ENCODE assay signal across 23 cellular contexts in the genomic region with DNA sequence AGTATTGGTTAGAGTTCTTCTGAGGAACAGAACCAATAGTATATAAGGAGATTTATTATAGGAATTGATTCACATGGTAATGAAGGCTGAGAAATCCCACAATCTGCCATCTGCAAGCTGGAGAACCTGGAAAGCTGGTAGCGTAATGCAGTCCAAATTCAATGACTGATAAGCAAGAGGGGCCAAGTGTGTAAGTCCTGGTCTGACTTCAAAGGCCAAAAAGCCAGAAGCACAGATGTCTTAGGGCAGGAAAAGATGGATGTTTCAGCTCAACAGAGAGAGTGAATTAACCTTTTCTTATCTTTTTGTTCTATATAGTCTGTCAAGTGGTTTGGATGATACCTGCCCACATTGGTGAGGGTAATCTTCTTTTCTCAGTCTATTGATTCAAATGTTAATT.
"Had no signal": no experiment of that assay in that cellular context is flagged by ENCODE, and none has a peak within 500 bp of the region (broad histone marks: within the 10 kb centered on the region; RNA-seq: fewer than 3 reads in every experiment).

No MANE protein-coding gene starts in this region.

- DNase-seq: colonic mucosa; cortex of kidney; dermis blood vessel endothelial cell; dorsolateral prefrontal cortex; effector CD4-positive, alpha-beta T cell; effector CD8-positive, alpha-beta T cell; effector memory CD4-positive, alpha-beta T cell; effector memory CD8-positive, alpha-beta T cell; erythroblast; esophagus squamous epithelium; foreskin fibroblast; foreskin keratinocyte; foreskin melanocyte; gastrocnemius medialis; glutamatergic neuron; head of caudate nucleus; heart left ventricle; heart right ventricle had no signal

- H3K9me3 ChIP-seq: colonic mucosa, esophagus muscularis mucosa, esophagus squamous epithelium, gastrocnemius medialis, gastroesophageal sphincter, heart left ventricle had no signal

- H3K27ac ChIP-seq: colonic mucosa, coronary artery, dorsolateral prefrontal cortex, epithelial cell of prostate, esophagus muscularis mucosa, esophagus squamous epithelium, foreskin keratinocyte, gastrocnemius medialis, gastroesophageal sphincter, heart left ventricle, heart right ventricle had no signal

- H3K27me3 Mint-ChIP-seq: dendritic cell treated with granulocyte-macrophage colony-stimulating factor and Interleukin-4, amounts not matched to agents 40 ng/mL and 50 ng/mL, for 4 days; effector memory CD8-positive, alpha-beta T cell had no signal

- H3K4me3 Mint-ChIP-seq: dendritic cell treated with granulocyte-macrophage colony-stimulating factor and Interleukin-4, amounts not matched to agents 40 ng/mL and 50 ng/mL, for 4 days; effector memory CD8-positive, alpha-beta T cell had no signal

- H3K27me3 ChIP-seq: colonic mucosa, dorsolateral prefrontal cortex, esophagus muscularis mucosa, esophagus squamous epithelium, foreskin keratinocyte, gastrocnemius medialis, gastroesophageal sphincter, heart left ventricle, heart right ventricle had no signal

- H3K27ac Mint-ChIP-seq: dendritic cell treated with granulocyte-macrophage colony-stimulating factor and Interleukin-4, amounts not matched to agents 40 ng/mL and 50 ng/mL, for 4 days; effector memory CD8-positive, alpha-beta T cell had no signal

- H3K4me3 ChIP-seq: colonic mucosa, coronary artery, dorsolateral prefrontal cortex, esophagus muscularis mucosa, esophagus squamous epithelium, gastrocnemius medialis, gastroesophageal sphincter, heart left ventricle, heart right ventricle had no signal

- H3K36me3 ChIP-seq: colonic mucosa, esophagus muscularis mucosa, esophagus squamous epithelium, gastrocnemius medialis, gastroesophageal sphincter, heart left ventricle, heart right ventricle had no signal

- H3K4me1 ChIP-seq: colonic mucosa, esophagus muscularis mucosa, esophagus squamous epithelium, foreskin keratinocyte, gastrocnemius medialis, gastroesophageal sphincter, heart left ventricle, heart right ventricle had no signal
